Comparison of ENCODE assay signal across 25 cellular contexts in the genomic region with DNA sequence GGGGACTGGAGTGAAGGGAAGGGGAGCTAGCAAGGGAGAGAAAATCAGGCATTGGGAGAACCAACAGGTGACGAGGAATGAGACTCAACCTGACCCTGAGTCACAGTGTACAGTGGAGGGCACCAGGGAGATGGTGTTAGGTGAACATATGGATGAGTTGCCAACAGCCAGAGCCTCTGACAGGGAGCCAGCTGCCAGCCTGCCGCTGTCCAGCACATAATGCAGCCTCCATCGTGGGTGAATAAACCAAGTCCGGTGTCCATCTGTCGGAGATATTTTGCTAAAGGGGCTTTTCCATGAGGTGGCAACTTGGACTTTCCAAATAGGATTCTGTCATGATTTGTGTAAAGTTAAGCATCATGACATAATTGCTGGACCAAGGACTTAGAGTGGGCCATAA.
"Had no signal": no experiment of that assay in that cellular context is flagged by ENCODE, and none has a peak within 500 bp of the region (broad histone marks: within the 10 kb centered on the region; RNA-seq: fewer than 3 reads in every experiment).

No MANE protein-coding gene starts in this region.

- H3K27me3 ChIP-seq: colonic mucosa, tibial artery, vagina had no signal

- H3K4me1 Mint-ChIP-seq: immature natural killer cell; stimulated activated effector memory CD8-positive, alpha-beta T cell treated with anti-CD3 and anti-CD28 coated beads, Interleukin-12 subunit alpha, Interleukin-12 subunit beta, amount 100 ng/mL, for 72 hours had no signal

- H3K36me3 Mint-ChIP-seq: immature natural killer cell; natural killer cell treated with Interleukin-12 subunit alpha and Interleukin-12 subunit beta and Interleukin-15 and Interleukin-18, amount 100 ng/mL, for 72 hours; stimulated activated effector memory CD8-positive, alpha-beta T cell treated with anti-CD3 and anti-CD28 coated beads, Interleukin-12 subunit alpha, Interleukin-12 subunit beta, amount 100 ng/mL, for 72 hours had no signal

- H3K27me3 Mint-ChIP-seq: stimulated activated naive CD8-positive, alpha-beta T cell treated with anti-CD3 and anti-CD28 coated beads, Interleukin-15, Interleukin-2, amounts not matched to agents 100 ng/mL and 50 ng/mL, for 24 hours had no signal

- H3K27ac ChIP-seq: colonic mucosa, esophagus squamous epithelium, gastroesophageal sphincter, left ventricle myocardium inferior, lower lobe of right lung, neural progenitor cell, parathyroid adenoma, psoas muscle, tibial artery, upper lobe of right lung, vagina had no signal

- H3K27ac Mint-ChIP-seq: immature natural killer cell; natural killer cell treated with Interleukin-12 subunit alpha and Interleukin-12 subunit beta and Interleukin-15 and Interleukin-18, amount 100 ng/mL, for 72 hours; neural progenitor cell; stimulated activated effector memory CD8-positive, alpha-beta T cell treated with anti-CD3 and anti-CD28 coated beads, Interleukin-12 subunit alpha, Interleukin-12 subunit beta, amount 100 ng/mL, for 72 hours; stimulated activated naive CD8-positive, alpha-beta T cell treated with anti-CD3 and anti-CD28 coated beads, Interleukin-15, Interleukin-2, amounts not matched to agents 100 ng/mL and 50 ng/mL, for 24 hours had no signal

- DNase-seq: colonic mucosa; dermis blood vessel endothelial cell; esophagus squamous epithelium; foreskin fibroblast; glutamatergic neuron; immature natural killer cell; left ventricle myocardium inferior; lower lobe of right lung; mesenchymal stem cell; midbrain; nucleus accumbens; psoas muscle; retina; small intestine; stimulated activated CD4-positive, alpha-beta T cell treated with anti-CD3 and anti-CD28 coated beads, Interleukin-4, amount 100 ng/mL, for 1 hour; stimulated activated CD8-positive, alpha-beta memory T cell treated with anti-CD3 and anti-CD28 coated beads, Interleukin-4, amount 100 ng/mL, for 48 hours; tibial artery; upper lobe of right lung had no signal

- H3K9me3 ChIP-seq: colonic mucosa, esophagus squamous epithelium, gastroesophageal sphincter, left ventricle myocardium inferior, lower lobe of right lung, psoas muscle, tibial artery, upper lobe of right lung, vagina had no signal

- H3K9me3 Mint-ChIP-seq: natural killer cell treated with Interleukin-12 subunit alpha and Interleukin-12 subunit beta and Interleukin-15 and Interleukin-18, amount 100 ng/mL, for 72 hours; stimulated activated effector memory CD8-positive, alpha-beta T cell treated with anti-CD3 and anti-CD28 coated beads, Interleukin-12 subunit alpha, Interleukin-12 subunit beta, amount 100 ng/mL, for 72 hours; stimulated activated naive CD8-positive, alpha-beta T cell treated with anti-CD3 and anti-CD28 coated beads, Interleukin-15, Interleukin-2, amounts not matched to agents 100 ng/mL and 50 ng/mL, for 24 hours had no signal

- H3K4me3 ChIP-seq: colonic mucosa, esophagus squamous epithelium, gastroesophageal sphincter, left ventricle myocardium inferior, lower lobe of right lung, neural progenitor cell, psoas muscle, tibial artery, upper lobe of right lung, vagina had no signal

- H3K4me3 Mint-ChIP-seq: immature natural killer cell; natural killer cell treated with Interleukin-12 subunit alpha and Interleukin-12 subunit beta and Interleukin-15 and Interleukin-18, amount 100 ng/mL, for 72 hours; neural progenitor cell; stimulated activated effector memory CD8-positive, alpha-beta T cell treated with anti-CD3 and anti-CD28 coated beads, Interleukin-12 subunit alpha, Interleukin-12 subunit beta, amount 100 ng/mL, for 72 hours; stimulated activated naive CD8-positive, alpha-beta T cell treated with anti-CD3 and anti-CD28 coated beads, Interleukin-15, Interleukin-2, amounts not matched to agents 100 ng/mL and 50 ng/mL, for 24 hours had no signal

- H3K4me2 ChIP-seq: neural progenitor cell had no signal

- H3K36me3 ChIP-seq: colonic mucosa, esophagus squamous epithelium, gastroesophageal sphincter, left ventricle myocardium inferior, lower lobe of right lung, neural progenitor cell, tibial artery, upper lobe of right lung, vagina had no signal

- H3K9ac ChIP-seq: neural progenitor cell, parathyroid adenoma had no signal

- H2AFZ ChIP-seq: neural progenitor cell, parathyroid adenoma had no signal

- H3K79me2 ChIP-seq: parathyroid adenoma had no signal

- H3K4me1 ChIP-seq: colonic mucosa, esophagus squamous epithelium, gastroesophageal sphincter, left ventricle myocardium inferior, lower lobe of right lung, neural progenitor cell, parathyroid adenoma, psoas muscle, tibial artery, upper lobe of right lung, vagina had no signal
